8 cellular contexts compared by ENCODE assay signal in the genomic region with DNA sequence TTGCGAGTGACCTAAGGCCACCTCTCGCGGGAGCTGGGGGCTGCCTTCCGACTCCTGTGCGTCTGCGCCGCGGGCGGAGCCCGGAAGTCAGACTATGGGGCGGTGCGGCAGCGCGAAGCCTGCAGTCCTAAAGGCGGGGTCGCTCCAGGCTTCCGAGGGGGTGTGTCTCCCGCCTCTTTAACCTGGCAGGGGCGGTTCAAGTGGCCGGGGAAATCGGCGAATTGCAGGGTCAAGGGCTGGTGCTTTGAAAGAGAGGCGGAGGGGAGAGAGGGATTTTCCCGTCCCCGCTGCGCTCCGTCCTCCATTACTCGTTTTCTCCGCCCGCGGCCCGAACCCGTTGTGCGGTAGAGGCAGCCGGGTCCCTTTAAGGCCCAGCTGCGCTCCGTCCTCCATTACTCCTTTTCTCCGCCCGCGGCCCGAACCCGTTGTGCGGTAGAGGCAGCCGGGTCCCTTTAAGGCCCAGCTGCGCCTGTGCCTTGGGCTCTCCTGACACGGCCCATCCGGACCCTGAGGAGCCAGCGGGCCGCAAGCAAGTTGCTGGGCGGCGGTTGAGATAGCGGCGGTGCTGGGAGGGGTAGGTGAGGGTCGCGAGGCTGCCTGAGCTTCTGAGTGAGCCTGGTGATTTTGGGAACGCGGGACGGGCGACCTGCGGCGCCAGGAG. TPM values are rescaled to one million over a fixed set of nuclear protein-coding genes. Genes with fewer than 3 reads are reported as not detected.
DNase-seq lines count a peak whose midpoint lies in the region; ATAC-seq and TF ChIP-seq lines count a peak whose summit lies in the region.
"Not testable (repeated sequence)": the region's sequence is repeated elsewhere in the genome, so short reads cannot be mapped to it uniquely, and the experiment has no call there.

A gene with protein sequence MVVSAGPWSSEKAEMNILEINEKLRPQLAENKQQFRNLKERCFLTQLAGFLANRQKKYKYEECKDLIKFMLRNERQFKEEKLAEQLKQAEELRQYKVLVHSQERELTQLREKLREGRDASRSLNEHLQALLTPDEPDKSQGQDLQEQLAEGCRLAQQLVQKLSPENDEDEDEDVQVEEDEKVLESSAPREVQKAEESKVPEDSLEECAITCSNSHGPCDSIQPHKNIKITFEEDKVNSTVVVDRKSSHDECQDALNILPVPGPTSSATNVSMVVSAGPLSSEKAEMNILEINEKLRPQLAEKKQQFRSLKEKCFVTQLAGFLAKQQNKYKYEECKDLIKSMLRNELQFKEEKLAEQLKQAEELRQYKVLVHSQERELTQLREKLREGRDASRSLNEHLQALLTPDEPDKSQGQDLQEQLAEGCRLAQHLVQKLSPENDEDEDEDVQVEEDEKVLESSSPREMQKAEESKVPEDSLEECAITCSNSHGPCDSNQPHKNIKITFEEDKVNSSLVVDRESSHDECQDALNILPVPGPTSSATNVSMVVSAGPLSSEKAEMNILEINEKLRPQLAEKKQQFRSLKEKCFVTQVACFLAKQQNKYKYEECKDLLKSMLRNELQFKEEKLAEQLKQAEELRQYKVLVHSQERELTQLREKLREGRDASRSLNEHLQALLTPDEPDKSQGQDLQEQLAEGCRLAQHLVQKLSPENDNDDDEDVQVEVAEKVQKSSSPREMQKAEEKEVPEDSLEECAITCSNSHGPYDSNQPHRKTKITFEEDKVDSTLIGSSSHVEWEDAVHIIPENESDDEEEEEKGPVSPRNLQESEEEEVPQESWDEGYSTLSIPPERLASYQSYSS (N-terminal part only) (plus strand): TSS at position 83 of the 661 bp plus-strand sequence. CDS start 21,820 bp downstream, outside the sequence.

- H3K4me1 ChIP-seq in spleen = peaks cover 4 to 19% (median 7%) of the 10 kb centered on the region in 6 donors

- DNase-seq in AG09319 (ENCODE audit: extremely low read depth, low read depth) (peak; percentile 48), NCI-H446 treated with DMSO at 0.1 percent for 48 hours (lab: John Stamatoyannopoulos, UW) (peak; percentile 34), caudate nucleus (lab: John Stamatoyannopoulos, UW) (peak in 56 of 61 donors; percentile 20 to 87 (median 66)), islet precursor cell (peak; percentile 95), spleen (peak; percentile 95)
- peak; percentile 46 to 68 (median 56) for DNase-seq in activated CD4-positive, CD25-positive, alpha-beta regulatory T cell (lab: John Stamatoyannopoulos, UW)

- TF ChIP-seq CTCF in AG09319 (IDR thresholded peaks at IDR 0.05; ENCODE audit: low read depth, low read length); spleen (IDR thresholded peaks at IDR 0.05 in 8 of 11, conservative IDR thresholded peaks at IDR 0.05 in 3 of 11): not testable (repeated sequence)

- 0% methylated on average over 42 to 57 of the region's 61 CpGs for WGBS in spleen, 5 donors

- not testable (repeated sequence) for H3K9me3 ChIP-seq in spleen

- intact Hi-C loops in spleen (cut with DNase I; ENCODE audit: low total_unique reads) = not testable (repeated sequence)

- H3K27ac ChIP-seq in caudate nucleus (ENCODE audit: low read depth, low read length) (peak within 1 kb of the TSS; percentile 58), spleen (peak within 1 kb of the TSS; percentile 58 to 92 (median 86))

- H3K36me3 ChIP-seq in spleen = not testable (repeated sequence)

- not testable (repeated sequence) for TF ChIP-seq POLR2A in spleen (IDR thresholded peaks at IDR 0.05)

- not testable (repeated sequence) for H3K27me3 ChIP-seq in spleen (replicated peaks in 1 of 7)

- ATAC-seq in GM19025 (IDR thresholded peaks at IDR 0.05; ENCODE audit: low read depth, unreplicated experiment) (peak; percentile 79), HG03280 (IDR thresholded peaks at IDR 0.05; ENCODE audit: unreplicated experiment) (peak; percentile 80)

- H3K4me3 ChIP-seq in spleen = peak within 1 kb of the TSS; percentile 60 to 94 (median 80)

RNA-seq across cellular contexts. Expression of the gene that starts here (rescaled TPM):
- 10 to 100 TPM; 11.9 to 34.0 (median 18.3) TPM for total RNA-seq in spleen
- 1 to 10 TPM; 6.7 to 7.9 (median 7.9) TPM for polyA plus RNA-seq in spleen

Comparison
In these comparisons a context has a peak if more than half of its experiments do, and no peak if none do; other contexts are left out.
1. Peak in every context shown above with its lines: DNase-seq, ATAC-seq, H3K4me3 ChIP-seq and H3K27ac ChIP-seq.
2. DNase-seq: peak in every context shown above with its lines; median percentile 95 in islet precursor cell; 95 in spleen; 66 in caudate nucleus; 56 in activated CD4-positive, CD25-positive, alpha-beta regulatory T cell; 48 in AG09319; 34 in NCI-H446 treated with DMSO at 0.1 percent for 48 hours.